ENCODE assay signal across 29 cellular contexts in the genomic region with DNA sequence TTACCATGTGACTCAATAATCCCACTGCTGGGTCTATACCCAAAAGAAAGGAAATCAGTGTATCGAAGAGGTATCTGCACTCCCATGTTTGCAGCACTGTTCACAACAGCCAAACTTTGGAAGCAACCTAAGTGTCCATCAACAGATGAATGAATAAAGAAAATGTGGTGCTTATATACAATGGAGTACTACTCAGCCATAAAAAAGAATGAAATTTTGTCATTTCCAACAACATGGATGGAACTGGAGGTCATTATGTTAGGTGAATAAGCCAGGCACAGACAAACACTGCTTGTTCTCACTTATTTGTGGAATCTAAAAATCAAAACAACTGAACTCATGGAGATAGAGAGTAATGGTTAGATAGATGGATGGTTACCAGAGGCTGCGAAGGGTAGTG.
"Had no signal": no experiment of that assay in that cellular context is flagged by ENCODE, and none has a peak within 500 bp of the region (broad histone marks: within the 10 kb centered on the region; RNA-seq: fewer than 3 reads in every experiment).

No MANE protein-coding gene starts in this region.

- H3K4me3 Mint-ChIP-seq: stimulated activated effector memory CD8-positive, alpha-beta T cell treated with anti-CD3 and anti-CD28 coated beads, Interleukin-12 subunit alpha, Interleukin-12 subunit beta, amount 100 ng/mL, for 72 hours; stimulated activated memory B cell treated with anti-CD40 and anti-IgM and Interleukin-4, amounts not matched to agents 10 μg/mL and 1 μg/mL and 100 μg/mL, for 72 hours; stimulated activated naive B cell treated with anti-CD40 and anti-IgM and Interleukin-4, amounts not matched to agents 10 μg/mL and 1 μg/mL and 100 μg/mL, for 72 hours; stimulated activated naive CD8-positive, alpha-beta T cell treated with anti-CD3 and anti-CD28 coated beads, Interleukin-15, amount 100 ng/mL, for 72 hours; stimulated activated naive CD8-positive, alpha-beta T cell treated with anti-CD3 and anti-CD28 coated beads, Interleukin-15, Interleukin-2, amounts not matched to agents 100 ng/mL and 50 ng/mL, for 24 hours; type B pancreatic cell had no signal

- H3K27me3 ChIP-seq: stomach, suprapubic skin, testis, thyroid gland, tibial artery, tibial nerve, transverse colon, upper lobe of left lung, upper lobe of right lung, uterus, vagina had no signal

- DNase-seq: stimulated activated CD4-positive, alpha-beta T cell treated with anti-CD3 and anti-CD28 coated beads, Interleukin-2, amount 100 ng/mL, for 48 hours; stimulated activated CD4-positive, alpha-beta T cell treated with anti-CD3 and anti-CD28 coated beads, Interleukin-4, amount 100 ng/mL, for 1 hour; stimulated activated CD4-positive, alpha-beta T cell treated with anti-CD3 and anti-CD28 coated beads, Interleukin-4, amount 100 ng/mL, for 24 hours; stimulated activated CD4-positive, alpha-beta T cell treated with anti-CD3 and anti-CD28 coated beads, Interleukin-4, amount 100 ng/mL, for 4 hours; stimulated activated CD8-positive, alpha-beta memory T cell treated with anti-CD3 and anti-CD28 coated beads, Interleukin-4, amount 100 ng/mL, for 48 hours; stimulated activated naive B cell treated with anti-CD40 and anti-IgM and Interleukin-4, amounts not matched to agents 10 μg/mL and 1 μg/mL and 100 μg/mL, for 72 hours; stimulated activated naive CD4-positive, alpha-beta T cell; stimulated activated naive CD4-positive, alpha-beta T cell treated with Interleukin-2 at 50 U/mL for 16 hours; stimulated activated naive CD8-positive, alpha-beta T cell treated with anti-CD3 and anti-CD28 coated beads, Interleukin-15, amount 100 ng/mL, for 72 hours; stimulated activated naive CD8-positive, alpha-beta T cell treated with anti-CD3 and anti-CD28 coated beads, Interleukin-15, Interleukin-2, amounts not matched to agents 100 U/mL and 50 U/mL, for 24 hours; stomach; substantia nigra; testis; thyroid gland; tibial artery; transverse colon; trophoblast cell; upper lobe of left lung; upper lobe of right lung; uterus had no signal

- H3K9me3 ChIP-seq: stomach, suprapubic skin, testis, thoracic aorta, thyroid gland, tibial artery, tibial nerve, transverse colon, upper lobe of left lung, upper lobe of right lung, uterus, vagina had no signal

- H3K27ac Mint-ChIP-seq: stimulated activated effector memory CD8-positive, alpha-beta T cell treated with anti-CD3 and anti-CD28 coated beads, Interleukin-12 subunit alpha, Interleukin-12 subunit beta, amount 100 ng/mL, for 72 hours; stimulated activated memory B cell treated with anti-CD40 and anti-IgM and Interleukin-4, amounts not matched to agents 10 μg/mL and 1 μg/mL and 100 μg/mL, for 72 hours; stimulated activated naive B cell treated with anti-CD40 and anti-IgM and Interleukin-4, amounts not matched to agents 10 μg/mL and 1 μg/mL and 100 μg/mL, for 72 hours; stimulated activated naive CD8-positive, alpha-beta T cell treated with anti-CD3 and anti-CD28 coated beads, Interleukin-15, amount 100 ng/mL, for 72 hours; stimulated activated naive CD8-positive, alpha-beta T cell treated with anti-CD3 and anti-CD28 coated beads, Interleukin-15, Interleukin-2, amounts not matched to agents 100 ng/mL and 50 ng/mL, for 24 hours; type B pancreatic cell had no signal

- H3K36me3 ChIP-seq: uterus had no signal

- H3K4me1 ChIP-seq: stomach, suprapubic skin, testis, thyroid gland, tibial artery, tibial nerve, transverse colon, upper lobe of left lung, uterus, vagina had no signal

- ATAC-seq: stimulated activated effector memory CD8-positive, alpha-beta T cell treated with anti-CD3 and anti-CD28 coated beads, Interleukin-12 subunit alpha, Interleukin-12 subunit beta, amount 100 ng/mL, for 72 hours; stimulated activated memory B cell treated with anti-CD40 and anti-IgM and Interleukin-4, amounts not matched to agents 10 μg/mL and 1 μg/mL and 100 μg/mL, for 72 hours; stimulated activated naive B cell treated with anti-CD40 and anti-IgM and Interleukin-4, amounts not matched to agents 10 μg/mL and 1 μg/mL and 100 μg/mL, for 72 hours; stimulated activated naive CD8-positive, alpha-beta T cell treated with anti-CD3 and anti-CD28 coated beads, Interleukin-15, amount 100 ng/mL, for 72 hours; stimulated activated naive CD8-positive, alpha-beta T cell treated with anti-CD3 and anti-CD28 coated beads, Interleukin-15, Interleukin-2, amounts not matched to agents 100 U/mL and 50 U/mL, for 24 hours; upper lobe of right lung had no signal

- FAIRE-seq: urothelium cell line had no signal

- H3K9me3 Mint-ChIP-seq: stimulated activated effector memory CD8-positive, alpha-beta T cell treated with anti-CD3 and anti-CD28 coated beads, Interleukin-12 subunit alpha, Interleukin-12 subunit beta, amount 100 ng/mL, for 72 hours; stimulated activated memory B cell treated with anti-CD40 and anti-IgM and Interleukin-4, amounts not matched to agents 10 μg/mL and 1 μg/mL and 100 μg/mL, for 72 hours; stimulated activated naive B cell treated with anti-CD40 and anti-IgM and Interleukin-4, amounts not matched to agents 10 μg/mL and 1 μg/mL and 100 μg/mL, for 72 hours; stimulated activated naive CD8-positive, alpha-beta T cell treated with anti-CD3 and anti-CD28 coated beads, Interleukin-15, amount 100 ng/mL, for 72 hours; stimulated activated naive CD8-positive, alpha-beta T cell treated with anti-CD3 and anti-CD28 coated beads, Interleukin-15, Interleukin-2, amounts not matched to agents 100 ng/mL and 50 ng/mL, for 24 hours; type B pancreatic cell had no signal

- H3K27ac ChIP-seq: stomach, suprapubic skin, testis, thoracic aorta, thyroid gland, tibial artery, tibial nerve, transverse colon, upper lobe of left lung, upper lobe of right lung, uterus, vagina had no signal

- H3K4me1 Mint-ChIP-seq: stimulated activated memory B cell treated with anti-CD40 and anti-IgM and Interleukin-4, amounts not matched to agents 10 μg/mL and 1 μg/mL and 100 μg/mL, for 72 hours; stimulated activated naive B cell treated with anti-CD40 and anti-IgM and Interleukin-4, amounts not matched to agents 10 μg/mL and 1 μg/mL and 100 μg/mL, for 72 hours; stimulated activated naive CD8-positive, alpha-beta T cell treated with anti-CD3 and anti-CD28 coated beads, Interleukin-15, amount 100 ng/mL, for 72 hours had no signal

- H3K27me3 Mint-ChIP-seq: stimulated activated memory B cell treated with anti-CD40 and anti-IgM and Interleukin-4, amounts not matched to agents 10 μg/mL and 1 μg/mL and 100 μg/mL, for 72 hours; stimulated activated naive B cell treated with anti-CD40 and anti-IgM and Interleukin-4, amounts not matched to agents 10 μg/mL and 1 μg/mL and 100 μg/mL, for 72 hours; stimulated activated naive CD8-positive, alpha-beta T cell treated with anti-CD3 and anti-CD28 coated beads, Interleukin-15, amount 100 ng/mL, for 72 hours; stimulated activated naive CD8-positive, alpha-beta T cell treated with anti-CD3 and anti-CD28 coated beads, Interleukin-15, Interleukin-2, amounts not matched to agents 100 ng/mL and 50 ng/mL, for 24 hours; type B pancreatic cell had no signal

- H3K4me3 ChIP-seq: stomach, suprapubic skin, testis, thoracic aorta, thyroid gland, tibial artery, tibial nerve, transverse colon, upper lobe of left lung, upper lobe of right lung, uterus, vagina had no signal
